ENCODE assay signal across 1 cellular context in the genomic region with DNA sequence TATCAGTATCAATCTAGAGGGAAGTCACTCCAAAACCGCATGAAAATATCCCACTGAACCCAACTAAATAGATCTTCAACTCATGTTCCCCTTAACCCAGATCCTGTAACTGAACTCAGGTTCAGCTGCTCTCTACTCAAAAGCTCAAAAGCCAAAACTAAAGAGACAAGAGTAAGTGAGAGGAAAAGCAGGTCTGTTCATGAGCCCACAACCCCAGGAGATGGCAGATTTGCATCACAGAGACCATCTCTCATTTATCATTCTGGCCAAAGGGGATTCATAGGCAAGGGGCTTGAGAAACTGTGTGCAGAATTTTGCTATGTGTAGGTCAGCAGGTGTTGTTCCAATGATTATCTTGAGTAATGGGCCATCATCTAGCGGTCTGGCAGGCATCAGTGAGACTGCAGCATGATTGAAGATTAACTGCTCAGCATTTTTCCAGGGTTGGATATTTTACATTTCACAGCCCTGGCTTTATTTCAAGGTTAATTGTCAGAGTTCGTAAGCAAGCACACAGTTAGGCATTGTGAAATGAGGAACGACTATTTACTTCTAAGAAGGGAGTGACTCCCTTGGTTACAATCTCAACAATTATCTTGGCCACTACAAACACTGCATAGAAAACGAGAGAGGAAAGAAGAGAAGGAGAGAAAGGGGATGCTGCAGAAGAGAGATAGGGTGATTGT.
TF ChIP-seq lines count a peak whose summit lies in the region.

No MANE protein-coding gene starts in this region.

TF ChIP-seq in H1, 55 proteins besides CTCF, POLR2A, EP300 and RAD21 (continued from another document):
- TF ChIP-seq KDM4A (IDR thresholded peaks at IDR 0.05; ENCODE audit: low read depth, low read length, severe bottlenecking) (no peak), SIN3A (conservative IDR thresholded peaks at IDR 0.05 in 1 of 2, IDR thresholded peaks at IDR 0.05 in 1 of 2; ENCODE audit: low read depth in 1 of 2, low read length in 2 of 2) (no peak), BACH1 (IDR thresholded peaks at IDR 0.05; ENCODE audit: low read length) (no peak), POLR2AphosphoS5 (IDR thresholded peaks at IDR 0.05; ENCODE audit: low read depth, low read length) (no peak), RXRA (IDR thresholded peaks at IDR 0.05; ENCODE audit: insufficient read depth, low read depth, low read length) (no peak)
- TF ChIP-seq, protein P1, sequence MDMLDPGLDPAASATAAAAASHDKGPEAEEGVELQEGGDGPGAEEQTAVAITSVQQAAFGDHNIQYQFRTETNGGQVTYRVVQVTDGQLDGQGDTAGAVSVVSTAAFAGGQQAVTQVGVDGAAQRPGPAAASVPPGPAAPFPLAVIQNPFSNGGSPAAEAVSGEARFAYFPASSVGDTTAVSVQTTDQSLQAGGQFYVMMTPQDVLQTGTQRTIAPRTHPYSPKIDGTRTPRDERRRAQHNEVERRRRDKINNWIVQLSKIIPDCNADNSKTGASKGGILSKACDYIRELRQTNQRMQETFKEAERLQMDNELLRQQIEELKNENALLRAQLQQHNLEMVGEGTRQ (IDR thresholded peaks at IDR 0.05; ENCODE audit: low read length): no peak
